8 cellular contexts compared by ENCODE assay signal in genomic region chr2:241149675-241149924, GRCh38. TPM values are rescaled to one million over a fixed set of nuclear protein-coding genes. Genes with fewer than 3 reads are reported as not detected.
DNase-seq lines count a peak whose midpoint lies in the region; ATAC-seq and TF ChIP-seq lines count a peak whose summit lies in the region.

No MANE protein-coding gene starts in this region.

- H3K36me3 Mint-ChIP-seq in CD4-positive, alpha-beta memory T cell = peaks cover 3 to 22% of the 10 kb centered on the region in 2 donors

- peaks cover 26 to 50% (median 42%) of the 10 kb centered on the region in 4 donors for H3K4me1 Mint-ChIP-seq in CD4-positive, alpha-beta memory T cell

- H3K4me2 ChIP-seq in GM23248 (ENCODE audit: unreplicated experiment) (peak overlapping the region; percentile 89), skeletal muscle satellite cell (ENCODE audit: low read length) (peak overlapping the region; percentile 95)

- no peaks in the 10 kb centered on the region for H3K9me2 ChIP-seq in GM23248 (ENCODE audit: insufficient read depth)

- TF ChIP-seq EP300 in gastroesophageal sphincter (IDR thresholded peaks at IDR 0.05) = no peak

- in situ Hi-C loops in GM23248 (cut with MboI) = no loop called here

- WGBS in GM23248 (ENCODE audit: low coverage in 1 of 2, low lambda C conversion rate in 2 of 2, missing lambda C conversion rate in 2 of 2), 2 experiments = 1% methylated on average over 23 of the region's 23 CpGs
- no CpG with 5 or more reads among the region's 23 CpGs for WGBS in gastroesophageal sphincter (ENCODE audit: low coverage in 1 of 2), 2 donors

- peaks cover 0 to 1% (median 0%) of the 10 kb centered on the region in 8 donors for H3K9me3 Mint-ChIP-seq in CD4-positive, alpha-beta memory T cell

- H3K36me3 ChIP-seq in CD4-positive, alpha-beta memory T cell (ENCODE audit: insufficient read depth, low read length) = no peaks in the 10 kb centered on the region
- H3K36me3 ChIP-seq in GM23248 (ENCODE audit: low read depth) (no peaks in the 10 kb centered on the region), RWPE2 (ENCODE audit: low read depth) (no peaks in the 10 kb centered on the region; the same call in 1 of the 2 replicates), gastroesophageal sphincter (peaks cover 0 to 15% of the 10 kb centered on the region in 2 donors), skeletal muscle satellite cell (ENCODE audit: insufficient read depth, low read length) (peaks cover 3% of the 10 kb centered on the region)

- no peak for DNase-seq in CD4-positive, alpha-beta memory T cell
- DNase-seq in GM23248 = no peak
- DNase-seq in RWPE2 (ENCODE audit: low spot score) = no peak
- DNase-seq in inferior parietal cortex (ENCODE audit: extremely low spot score) = no peak
- no peak for DNase-seq in A172 (ENCODE audit: low spot score)

- TF ChIP-seq POLR2A in gastroesophageal sphincter (IDR thresholded peaks at IDR 0.05) = no peak

- peak overlapping the region; percentile 93 to 100 (median 100) for H3K4me3 Mint-ChIP-seq in CD4-positive, alpha-beta memory T cell

- peak overlapping the region; percentile 88 for H3K9ac ChIP-seq in GM23248
- H3K9ac ChIP-seq in skeletal muscle satellite cell (ENCODE audit: low read depth, low read length) = peak overlapping the region; percentile 22

- no peaks in the 10 kb centered on the region for H4K20me1 ChIP-seq in GM23248 (ENCODE audit: insufficient read depth)

- POLR2A ChIA-PET in CD4-positive, alpha-beta memory T cell (lab: Charles Lee; ENCODE audit: partially characterized antibody) = interaction anchor here (0.6 to 9.0 kb wide), 27 partner anchors 9 to 317 kb away, joined by 3 to 299 read pairs (median 6); partner anchors contain the start of genes HDLBP, MTERF4 and SEPTIN2

- peaks cover 6% of the 10 kb centered on the region for H3F3A ChIP-seq in GM23248 (ENCODE audit: insufficient read depth)

- TF ChIP-seq CTCF in RWPE2 (IDR thresholded peaks at IDR 0.05; ENCODE audit: poor library complexity, severe bottlenecking) (no peak), gastroesophageal sphincter (IDR thresholded peaks at IDR 0.05) (no peak)

- ATAC-seq in RWPE2 (ENCODE audit: low read depth) (peak; percentile 8; the same call in 2 of the 3 replicates), gastroesophageal sphincter (peak; percentile 9), GM19035 (IDR thresholded peaks at IDR 0.05; ENCODE audit: unreplicated experiment) (no peak)

- peak overlapping the region; percentile 75 for H3K27ac ChIP-seq in CD4-positive, alpha-beta memory T cell (ENCODE audit: low read depth, low read length)
- H3K27ac ChIP-seq in GM23248 (no peak overlapping the region), RWPE2 (ENCODE audit: poor library complexity, severe bottlenecking) (peak overlapping the region; percentile 12), gastroesophageal sphincter (peak overlapping the region in 3 of 4 donors; percentile 81 to 88 (median 85))

- peak overlapping the region; percentile 88 to 99 (median 94) for H3K27ac Mint-ChIP-seq in CD4-positive, alpha-beta memory T cell

- no peaks in the 10 kb centered on the region for H3K9me3 ChIP-seq in CD4-positive, alpha-beta memory T cell (ENCODE audit: control insufficient read depth in 1 of 2, low read length in 2 of 2)
- H3K9me3 ChIP-seq in GM23248 (ENCODE audit: low read depth) = no peaks in the 10 kb centered on the region
- H3K9me3 ChIP-seq in RWPE2 (ENCODE audit: severe bottlenecking) = no peaks in the 10 kb centered on the region
- no peaks in the 10 kb centered on the region for H3K9me3 ChIP-seq in gastroesophageal sphincter
- no peaks in the 10 kb centered on the region for H3K9me3 ChIP-seq in skeletal muscle satellite cell (replicated peaks; ENCODE audit: low read length)

- H3K4me3 ChIP-seq in CD4-positive, alpha-beta memory T cell (ENCODE audit: low read length in 2 of 2) = peak overlapping the region; percentile 70 to 93
- peak overlapping the region; percentile 88 for H3K4me3 ChIP-seq in GM23248
- H3K4me3 ChIP-seq in RWPE2 (ENCODE audit: severe bottlenecking) = peak overlapping the region; percentile 75
- peak overlapping the region; percentile 82 to 86 for H3K4me3 ChIP-seq in gastroesophageal sphincter
- H3K4me3 ChIP-seq in skeletal muscle satellite cell (ENCODE audit: low read length) = peak overlapping the region; percentile 81

- no peaks in the 10 kb centered on the region for H3K27me3 ChIP-seq in CD4-positive, alpha-beta memory T cell (ENCODE audit: insufficient read depth, low read length)
- H3K27me3 ChIP-seq in GM23248 (replicated peaks; ENCODE audit: insufficient read depth) (no peaks in the 10 kb centered on the region), RWPE2 (ENCODE audit: insufficient read depth, poor library complexity, severe bottlenecking) (no peaks in the 10 kb centered on the region), gastroesophageal sphincter (no peaks in the 10 kb centered on the region), skeletal muscle satellite cell (ENCODE audit: control insufficient read depth, insufficient read depth, low read length) (no peaks in the 10 kb centered on the region)

- CTCF ChIA-PET in CD4-positive, alpha-beta memory T cell (lab: Charles Lee; ENCODE audit: partially characterized antibody) = interaction anchor here (0.8 to 3.9 kb wide), 14 partner anchors 8 to 235 kb away, joined by 3 to 76 read pairs (median 6); partner anchors contain the start of gene MTERF4

- no peaks in the 10 kb centered on the region for H3K27me3 Mint-ChIP-seq in CD4-positive, alpha-beta memory T cell

- intact Hi-C loops in CD4-positive, alpha-beta memory T cell (cut with micrococcal nuclease) = loop anchor here (1.0 to 5.0 kb wide), 2 partner anchors 47 to 297 kb away; partner anchors contain the start of gene MTERF4

- H2AFZ ChIP-seq in GM23248 = peak overlapping the region; percentile 91

- H3K79me2 ChIP-seq in GM23248 (ENCODE audit: insufficient read depth) = peaks cover 24% of the 10 kb centered on the region

- peaks cover 26% of the 10 kb centered on the region for H3K4me1 ChIP-seq in CD4-positive, alpha-beta memory T cell (ENCODE audit: insufficient read depth, low read length)
- H3K4me1 ChIP-seq in GM23248 (ENCODE audit: insufficient read depth) (peaks cover 8% of the 10 kb centered on the region), RWPE2 (ENCODE audit: insufficient read depth, poor library complexity, severe bottlenecking) (peaks cover 6% of the 10 kb centered on the region), gastroesophageal sphincter (peaks cover 0 to 32% (median 3%) of the 10 kb centered on the region in 3 donors), skeletal muscle satellite cell (ENCODE audit: control insufficient read depth, insufficient read depth, low read length) (peaks cover 28% of the 10 kb centered on the region)

RNA-seq across cellular contexts. Expression of gene PASK, which starts 0.3 kb away (rescaled TPM):
- total RNA-seq in CD4-positive, alpha-beta memory T cell = 100 to 1,000 TPM; 290 to 309 TPM
- polyA plus RNA-seq in CD4-positive, alpha-beta memory T cell = 10 to 100 TPM; 38.2 to 50.0 TPM
- total RNA-seq in GM23248 (2014; rRNA removed; shearing (Covaris generic)) = 0.38 and 2.1 TPM in 2 replicates
- 0.56 and 0.91 TPM in 2 replicates for polyA plus RNA-seq in GM23248 (2016; fragmentation: Nextera tagmentation; extraction: Ambion mirVana)
- total RNA-seq in gastroesophageal sphincter = 1 to 10 TPM; 1.6 to 6.5 (median 4.4) TPM
- total RNA-seq in skeletal muscle satellite cell (2012; rRNA removed) = 5.7 and 9.4 TPM in 2 replicates
- total RNA-seq in A172 (2014; rRNA removed; shearing (Covaris generic)) = 5.9 and 7.5 TPM in 2 replicates

RNA-seq across cellular contexts. Expression of gene PPP1R7, which starts 0.7 kb away (rescaled TPM):
- total RNA-seq in CD4-positive, alpha-beta memory T cell = 10 to 100 TPM; 61.3 to 68.9 TPM
- polyA plus RNA-seq in CD4-positive, alpha-beta memory T cell = 100 to 1,000 TPM; 114 to 119 TPM
- total RNA-seq in GM23248 (2014; rRNA removed; shearing (Covaris generic)) = 44.6 and 53.1 TPM in 2 replicates
- polyA plus RNA-seq in GM23248 (2016; fragmentation: Nextera tagmentation; extraction: Ambion mirVana) = 107 and 110 TPM in 2 replicates
- total RNA-seq in gastroesophageal sphincter = 10 to 100 TPM; 62.3 to 90.7 (median 73.3) TPM
- 59.6 and 78.1 TPM in 2 replicates for total RNA-seq in skeletal muscle satellite cell (2012; rRNA removed)
- 125 and 132 TPM in 2 replicates for total RNA-seq in A172 (2014; rRNA removed; shearing (Covaris generic))

RNA-seq across cellular contexts. Expression of gene ANO7, which starts 38.9 kb away (rescaled TPM):
- under 1 TPM; 0.53 to 0.81 TPM for total RNA-seq in CD4-positive, alpha-beta memory T cell
- polyA plus RNA-seq in CD4-positive, alpha-beta memory T cell = under 1 TPM in 1 of 2 donors, not detected in 1; 0.13 TPM
- 0.22 and 0.38 TPM in 2 replicates for total RNA-seq in GM23248 (2014; rRNA removed; shearing (Covaris generic))
- polyA plus RNA-seq in GM23248 (2016; fragmentation: Nextera tagmentation; extraction: Ambion mirVana) = 2.6 TPM in 2 replicates
- total RNA-seq in gastroesophageal sphincter = under 1 TPM; 0.16 to 0.81 (median 0.53) TPM
- total RNA-seq in skeletal muscle satellite cell (2012; rRNA removed) = 2.0 and 3.1 TPM in 2 replicates
- total RNA-seq in A172 (2014; rRNA removed; shearing (Covaris generic)) = 0.03 and 0.72 TPM in 2 replicates

RNA-seq across cellular contexts. Expression of gene MTERF4, which starts 47.5 kb away (rescaled TPM):
- total RNA-seq in CD4-positive, alpha-beta memory T cell = 100 to 1,000 TPM; 204 to 227 TPM
- 10 to 100 TPM; 44.6 to 56.6 TPM for polyA plus RNA-seq in CD4-positive, alpha-beta memory T cell
- total RNA-seq in GM23248 (2014; rRNA removed; shearing (Covaris generic)) = 21.0 and 39.8 TPM in 2 replicates
- polyA plus RNA-seq in GM23248 (2016; fragmentation: Nextera tagmentation; extraction: Ambion mirVana) = 15.1 and 15.8 TPM in 2 replicates
- total RNA-seq in gastroesophageal sphincter = 10 to 100 TPM; 27.1 to 33.0 (median 32.1) TPM
- total RNA-seq in skeletal muscle satellite cell (2012; rRNA removed) = 16.2 and 23.6 TPM in 2 replicates
- 39.0 and 46.2 TPM in 2 replicates for total RNA-seq in A172 (2014; rRNA removed; shearing (Covaris generic))

Comparison
In these comparisons a context has a peak if more than half of its experiments do, and no peak if none do; other contexts are left out.
1. RNA of gene PASK, which starts 0.3 kb away (total RNA-seq): 290 to 309 TPM in CD4-positive, alpha-beta memory T cell; 1.6 to 6.5 TPM in gastroesophageal sphincter, 5.9 to 7.5 TPM in A172 and 0.38 to 2.1 TPM in GM23248; every median in the first group is over 10 times any median in the second.
2. Peak in every context shown above with its lines, with median percentiles within 50 percentile points of each other: H3K4me3 ChIP-seq.